Comparison of ENCODE assay signal across 1 cellular context in genomic region chr1:151416231-151416630, GRCh38.
TF ChIP-seq lines count a peak whose summit lies in the region.

No MANE protein-coding gene starts in this region.

TF ChIP-seq in H1, 55 proteins besides CTCF, POLR2A, EP300 and RAD21:
- TF ChIP-seq CEBPB (IDR thresholded peaks at IDR 0.05; ENCODE audit: low read depth, low read length): peak; percentile 78
- TF ChIP-seq CHD1 (IDR thresholded peaks at IDR 0.05; ENCODE audit: low read depth, low read length): no peak
